2 cellular contexts compared by ENCODE assay signal in the genomic region with DNA sequence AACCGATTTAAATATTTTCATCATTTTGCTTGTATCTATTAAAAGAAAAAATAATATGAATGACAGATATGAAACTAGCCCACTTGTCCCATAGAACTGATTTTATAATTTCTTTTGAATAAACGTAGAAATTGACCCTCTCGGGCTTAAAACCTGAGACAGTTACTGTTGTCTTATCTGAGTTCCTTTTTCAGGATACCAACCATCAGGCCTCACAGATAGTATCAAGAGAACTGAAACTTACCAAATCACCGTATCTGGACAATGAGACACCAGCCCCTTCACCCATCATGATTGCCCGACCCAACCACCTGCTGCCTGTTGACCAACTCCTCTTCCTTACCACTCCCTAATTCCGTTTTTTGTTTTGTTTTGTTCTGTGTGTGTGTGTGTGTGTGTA.
TF ChIP-seq lines count a peak whose summit lies in the region.

No MANE protein-coding gene starts in this region.

TF ChIP-seq in IMR-90, 13 proteins besides CTCF, POLR2A, EP300 and RAD21:
- TF ChIP-seq FOS (IDR thresholded peaks at IDR 0.05; ENCODE audit: low read depth, low read length): no peak
- TF ChIP-seq NFE2L2 (IDR thresholded peaks at IDR 0.05; ENCODE audit: low read depth, low read length): no peak
- no peak for TF ChIP-seq RFX5 (IDR thresholded peaks at IDR 0.05; ENCODE audit: low read depth, low read length)
- no peak for TF ChIP-seq MAFK (IDR thresholded peaks at IDR 0.05; ENCODE audit: low read depth, low read length)
- no peak for TF ChIP-seq BHLHE40 (IDR thresholded peaks at IDR 0.05; ENCODE audit: low read depth, low read length)
- TF ChIP-seq RCOR1 (IDR thresholded peaks at IDR 0.05; ENCODE audit: insufficient replicate concordance, low read length): no peak
- TF ChIP-seq CEBPB (IDR thresholded peaks at IDR 0.05; ENCODE audit: low read depth, low read length): no peak
- no peak for TF ChIP-seq MAZ (IDR thresholded peaks at IDR 0.05; ENCODE audit: borderline replicate concordance, low read depth, low read length)
- no peak for TF ChIP-seq SMC3 (IDR thresholded peaks at IDR 0.05; ENCODE audit: low read depth, low read length)

TF ChIP-seq in GM12878, 131 proteins besides CTCF, POLR2A, EP300 and RAD21:
- TF ChIP-seq BMI1 (IDR thresholded peaks at IDR 0.05; ENCODE audit: borderline replicate concordance): no peak
- no peak for TF ChIP-seq NKRF (conservative IDR thresholded peaks at IDR 0.05)
- no peak for TF ChIP-seq CBX5 (IDR thresholded peaks at IDR 0.05; ENCODE audit: low read depth)
- TF ChIP-seq, protein P1, sequence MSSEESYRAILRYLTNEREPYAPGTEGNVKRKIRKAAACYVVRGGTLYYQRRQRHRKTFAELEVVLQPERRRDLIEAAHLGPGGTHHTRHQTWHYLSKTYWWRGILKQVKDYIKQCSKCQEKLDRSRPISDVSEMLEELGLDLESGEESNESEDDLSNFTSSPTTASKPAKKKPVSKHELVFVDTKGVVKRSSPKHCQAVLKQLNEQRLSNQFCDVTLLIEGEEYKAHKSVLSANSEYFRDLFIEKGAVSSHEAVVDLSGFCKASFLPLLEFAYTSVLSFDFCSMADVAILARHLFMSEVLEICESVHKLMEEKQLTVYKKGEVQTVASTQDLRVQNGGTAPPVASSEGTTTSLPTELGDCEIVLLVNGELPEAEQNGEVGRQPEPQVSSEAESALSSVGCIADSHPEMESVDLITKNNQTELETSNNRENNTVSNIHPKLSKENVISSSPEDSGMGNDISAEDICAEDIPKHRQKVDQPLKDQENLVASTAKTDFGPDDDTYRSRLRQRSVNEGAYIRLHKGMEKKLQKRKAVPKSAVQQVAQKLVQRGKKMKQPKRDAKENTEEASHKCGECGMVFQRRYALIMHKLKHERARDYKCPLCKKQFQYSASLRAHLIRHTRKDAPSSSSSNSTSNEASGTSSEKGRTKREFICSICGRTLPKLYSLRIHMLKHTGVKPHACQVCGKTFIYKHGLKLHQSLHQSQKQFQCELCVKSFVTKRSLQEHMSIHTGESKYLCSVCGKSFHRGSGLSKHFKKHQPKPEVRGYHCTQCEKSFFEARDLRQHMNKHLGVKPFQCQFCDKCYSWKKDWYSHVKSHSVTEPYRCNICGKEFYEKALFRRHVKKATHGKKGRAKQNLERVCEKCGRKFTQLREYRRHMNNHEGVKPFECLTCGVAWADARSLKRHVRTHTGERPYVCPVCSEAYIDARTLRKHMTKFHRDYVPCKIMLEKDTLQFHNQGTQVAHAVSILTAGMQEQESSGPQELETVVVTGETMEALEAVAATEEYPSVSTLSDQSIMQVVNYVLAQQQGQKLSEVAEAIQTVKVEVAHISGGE (CRISPR knock-in tag; IDR thresholded peaks at IDR 0.05): no peak
- no peak for TF ChIP-seq CHD1 (IDR thresholded peaks at IDR 0.05; ENCODE audit: low read depth, low read length)
- TF ChIP-seq TARDBP (IDR thresholded peaks at IDR 0.05; ENCODE audit: borderline replicate concordance): no peak
- no peak for TF ChIP-seq TCF7 (IDR thresholded peaks at IDR 0.05; ENCODE audit: borderline replicate concordance)
- no peak for TF ChIP-seq RUNX3 (IDR thresholded peaks at IDR 0.05; ENCODE audit: low read length)
- no peak for TF ChIP-seq SREBF2 (IDR thresholded peaks at IDR 0.05; ENCODE audit: low read length)
- no peak for TF ChIP-seq ZNF217 (IDR thresholded peaks at IDR 0.05)
- TF ChIP-seq HCFC1 (IDR thresholded peaks at IDR 0.05; ENCODE audit: low read length): no peak
